21 cellular contexts compared by ENCODE assay signal in the genomic region with DNA sequence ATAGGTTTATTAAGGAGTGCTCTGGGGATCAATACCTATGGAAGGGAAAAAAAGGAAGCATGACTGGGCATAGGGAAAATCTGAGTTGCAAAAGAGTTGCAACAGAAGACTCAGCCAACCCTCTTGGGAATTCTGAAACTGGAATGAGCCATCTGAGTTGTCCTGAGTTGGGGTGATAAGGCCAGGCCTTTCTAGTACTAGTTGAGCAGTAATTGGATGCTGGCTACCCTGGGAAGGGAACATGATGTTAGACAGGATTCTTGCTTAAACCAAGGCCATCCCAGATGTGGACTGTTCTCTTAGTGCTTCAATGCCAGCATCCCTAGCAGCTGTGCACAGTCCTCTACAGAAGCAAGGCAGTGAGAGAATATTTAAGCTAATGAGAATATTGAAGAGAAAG.
DNase-seq lines count a peak whose midpoint lies in the region; ATAC-seq lines count a peak whose summit lies in the region.
"Had no signal": no experiment of that assay in that cellular context is flagged by ENCODE, and none has a peak within 500 bp of the region (broad histone marks: within the 10 kb centered on the region; RNA-seq: fewer than 3 reads in every experiment).

No MANE protein-coding gene starts in this region.

- H3K36me3 Mint-ChIP-seq in activated CD4-positive, alpha-beta T cell treated with anti-CD3 and anti-CD28 coated beads for 36 hours (ENCODE audit: low read depth) = no peaks in the 10 kb centered on the region
- H3K36me3 Mint-ChIP-seq: CD4-positive, alpha-beta memory T cell had no signal

- no peaks in the 10 kb centered on the region for H3K9me2 ChIP-seq in GM23248 (ENCODE audit: insufficient read depth)

- no peaks in the 10 kb centered on the region for H3K79me2 ChIP-seq in ACC112 (ENCODE audit: control insufficient read depth, insufficient read depth, low read length, unreplicated experiment)
- H3K79me2 ChIP-seq in GM23248 (ENCODE audit: insufficient read depth) = no peaks in the 10 kb centered on the region

- no peak overlapping the region for H2AFZ ChIP-seq in ACC112 (ENCODE audit: low read length, unreplicated experiment)
- H2AFZ ChIP-seq in GM23248 = no peak overlapping the region
- H2AFZ ChIP-seq: GM23338 had no signal

- H3K27ac Mint-ChIP-seq in activated CD4-positive, alpha-beta T cell treated with anti-CD3 and anti-CD28 coated beads for 36 hours = no peak overlapping the region
- H3K27ac Mint-ChIP-seq: CD4-positive, alpha-beta memory T cell; GM23338 had no signal

- H3K4me3 ChIP-seq in ACC112 (ENCODE audit: low read depth, low read length) (no peak overlapping the region), GM23248 (no peak overlapping the region)
- H3K4me3 ChIP-seq: GM23338, MG63 had no signal

- H3K36me3 ChIP-seq in ACC112 (ENCODE audit: insufficient read depth, low read length) = no peaks in the 10 kb centered on the region
- H3K36me3 ChIP-seq in GM23248 (ENCODE audit: low read depth) = no peaks in the 10 kb centered on the region
- H3K36me3 ChIP-seq: BE2C, MG63 had no signal

- no peak for ATAC-seq in activated CD4-positive, alpha-beta T cell treated with anti-CD3 and anti-CD28 coated beads for 36 hours
- no peak for ATAC-seq in HG03469 (IDR thresholded peaks at IDR 0.05; ENCODE audit: unreplicated experiment)
- ATAC-seq: GM23338, Panc1 had no signal

- intact Hi-C loops in activated CD4-positive, alpha-beta T cell treated with anti-CD3 and anti-CD28 coated beads for 36 hours (cut with DNase I, micrococcal nuclease) = no loop called here

- no peak overlapping the region for H3K4me3 Mint-ChIP-seq in activated CD4-positive, alpha-beta T cell treated with anti-CD3 and anti-CD28 coated beads for 36 hours
- H3K4me3 Mint-ChIP-seq: CD4-positive, alpha-beta memory T cell; GM23338 had no signal

- H3K4me2 ChIP-seq in GM23248 (ENCODE audit: unreplicated experiment) = no peak overlapping the region
- H3K4me2 ChIP-seq: GM23338 had no signal

- POLR2A ChIA-PET in activated CD4-positive, alpha-beta T cell treated with anti-CD3 and anti-CD28 coated beads for 36 hours (lab: Charles Lee) = interaction anchor here (0.7 kb wide), 1 partner anchor 15 kb away, joined by 3 read pairs; no protein-coding TSS in a partner anchor

- DNase-seq in GM23248 (peak; percentile 47), fibroblast of gingiva (ENCODE audit: low read depth) (peak; percentile 89), hepatic stellate cell (ENCODE audit: low spot score) (peak; percentile 4), NCI-H446 treated with DMSO at 0.1 percent for 48 hours (lab: John Stamatoyannopoulos, UW) (no peak), NOMO-1 treated with DMSO at 0.1 percent for 48 hours (lab: John Stamatoyannopoulos, UW; ENCODE audit: unreplicated experiment) (no peak)
- DNase-seq in activated CD4-positive, alpha-beta T cell treated with anti-CD3 and anti-CD28 coated beads for 36 hours = no peak
- DNase-seq: BE2C; CD4-positive, alpha-beta memory T cell; DMS79 treated with DMSO at 0.1 percent for 48 hours; GF-D8; KG1; MG63; NCI-H1092 treated with DMSO at 0.1 percent for 48 hours; NCI-H187; NCI-H446; NCI-H774; SHP77 treated with DMSO at 0.1 percent for 48 hours had no signal

- H4K20me1 ChIP-seq in GM23248 (ENCODE audit: insufficient read depth) = no peaks in the 10 kb centered on the region

- no peaks in the 10 kb centered on the region for H3F3A ChIP-seq in GM23248 (ENCODE audit: insufficient read depth)

- CTCF ChIA-PET in activated CD4-positive, alpha-beta T cell treated with anti-CD3 and anti-CD28 coated beads for 36 hours (lab: Charles Lee) = no interaction called here

- no peaks in the 10 kb centered on the region for H3K9me3 ChIP-seq in GM23248 (ENCODE audit: low read depth)
- H3K9me3 ChIP-seq: BE2C, MG63 had no signal

- H3K4me1 ChIP-seq in ACC112 (ENCODE audit: control insufficient read depth, insufficient read depth, low read length, unreplicated experiment) = peaks cover 4% of the 10 kb centered on the region
- H3K4me1 ChIP-seq in GM23248 (ENCODE audit: insufficient read depth) = no peaks in the 10 kb centered on the region
- H3K4me1 ChIP-seq: BE2C had no signal

- peak overlapping the region; percentile 26; the same call in 1 of the 2 replicates for H3K27ac ChIP-seq in ACC112 (ENCODE audit: low read depth, low read length)
- no peak overlapping the region for H3K27ac ChIP-seq in GM23248

- H3K4me1 Mint-ChIP-seq in activated CD4-positive, alpha-beta T cell treated with anti-CD3 and anti-CD28 coated beads for 36 hours = no peaks in the 10 kb centered on the region
- H3K4me1 Mint-ChIP-seq: CD4-positive, alpha-beta memory T cell; GM23338 had no signal

- no peaks in the 10 kb centered on the region for H3K27me3 Mint-ChIP-seq in activated CD4-positive, alpha-beta T cell treated with anti-CD3 and anti-CD28 coated beads for 36 hours
- H3K27me3 Mint-ChIP-seq: CD4-positive, alpha-beta memory T cell had no signal

- no peaks in the 10 kb centered on the region for H3K9me3 Mint-ChIP-seq in activated CD4-positive, alpha-beta T cell treated with anti-CD3 and anti-CD28 coated beads for 36 hours (ENCODE audit: low read depth)
- H3K9me3 Mint-ChIP-seq: GM23338 had no signal

- no peak overlapping the region for H3K9ac ChIP-seq in GM23248

- in situ Hi-C loops in GM23248 (cut with MboI) = no loop called here

- H3K27me3 ChIP-seq in ACC112 (ENCODE audit: insufficient read depth, low read length) (no peaks in the 10 kb centered on the region), GM23248 (replicated peaks; ENCODE audit: insufficient read depth) (no peaks in the 10 kb centered on the region)
- H3K27me3 ChIP-seq: BE2C, MG63 had no signal

Comparison
In these comparisons a context has a peak if more than half of its experiments do, and no peak if none do; other contexts are left out.
1. DNase-seq: peak in GM23248 (single experiment), fibroblast of gingiva (single experiment) and hepatic stellate cell (single experiment); none in NCI-H446 treated with DMSO at 0.1 percent for 48 hours (single experiment), activated CD4-positive, alpha-beta T cell treated with anti-CD3 and anti-CD28 coated beads for 36 hours (single experiment) and NOMO-1 treated with DMSO at 0.1 percent for 48 hours (single experiment).